In the genomic region with DNA sequence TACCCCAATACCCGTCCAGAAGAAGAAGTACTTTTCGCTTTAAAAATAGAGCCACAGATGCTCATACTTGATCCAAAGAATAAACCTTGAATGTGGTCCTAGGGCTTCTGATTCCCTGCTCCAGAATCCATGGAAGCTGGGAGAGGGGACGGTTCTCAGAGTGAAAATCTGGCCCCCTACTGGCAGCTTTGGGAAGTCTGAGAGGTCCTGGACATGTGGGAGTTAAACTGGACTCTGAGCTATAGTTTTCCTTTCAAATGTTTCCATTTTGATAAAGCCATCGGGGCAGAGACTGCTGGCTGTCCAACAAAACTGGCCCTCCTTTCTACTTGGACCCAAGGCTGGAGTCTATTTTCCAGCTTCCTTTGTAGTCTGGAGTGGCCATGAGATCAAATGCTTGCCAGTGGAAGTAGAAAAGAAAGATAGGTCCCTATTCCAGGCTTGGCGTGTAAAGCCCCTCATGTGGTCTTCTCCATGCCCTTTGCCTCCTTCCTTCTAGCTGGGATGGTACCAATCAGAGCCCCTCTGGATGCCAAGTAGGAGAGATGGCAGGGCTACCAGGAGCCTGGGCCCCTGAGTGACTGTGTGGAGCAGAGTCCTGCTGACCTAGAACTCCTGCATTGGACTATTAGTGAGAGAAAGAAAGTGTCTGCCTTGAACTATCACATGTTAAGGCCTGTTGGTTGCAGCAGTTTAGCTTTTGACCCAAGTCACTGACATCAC, we compare ENCODE assay signal across 1 cellular context.
TF ChIP-seq lines count a peak whose summit lies in the region.

No MANE protein-coding gene starts in this region.

TF ChIP-seq in HepG2, 621 proteins besides CTCF, POLR2A, EP300 and RAD21 (continued from another document):
- TF ChIP-seq, protein P1, sequence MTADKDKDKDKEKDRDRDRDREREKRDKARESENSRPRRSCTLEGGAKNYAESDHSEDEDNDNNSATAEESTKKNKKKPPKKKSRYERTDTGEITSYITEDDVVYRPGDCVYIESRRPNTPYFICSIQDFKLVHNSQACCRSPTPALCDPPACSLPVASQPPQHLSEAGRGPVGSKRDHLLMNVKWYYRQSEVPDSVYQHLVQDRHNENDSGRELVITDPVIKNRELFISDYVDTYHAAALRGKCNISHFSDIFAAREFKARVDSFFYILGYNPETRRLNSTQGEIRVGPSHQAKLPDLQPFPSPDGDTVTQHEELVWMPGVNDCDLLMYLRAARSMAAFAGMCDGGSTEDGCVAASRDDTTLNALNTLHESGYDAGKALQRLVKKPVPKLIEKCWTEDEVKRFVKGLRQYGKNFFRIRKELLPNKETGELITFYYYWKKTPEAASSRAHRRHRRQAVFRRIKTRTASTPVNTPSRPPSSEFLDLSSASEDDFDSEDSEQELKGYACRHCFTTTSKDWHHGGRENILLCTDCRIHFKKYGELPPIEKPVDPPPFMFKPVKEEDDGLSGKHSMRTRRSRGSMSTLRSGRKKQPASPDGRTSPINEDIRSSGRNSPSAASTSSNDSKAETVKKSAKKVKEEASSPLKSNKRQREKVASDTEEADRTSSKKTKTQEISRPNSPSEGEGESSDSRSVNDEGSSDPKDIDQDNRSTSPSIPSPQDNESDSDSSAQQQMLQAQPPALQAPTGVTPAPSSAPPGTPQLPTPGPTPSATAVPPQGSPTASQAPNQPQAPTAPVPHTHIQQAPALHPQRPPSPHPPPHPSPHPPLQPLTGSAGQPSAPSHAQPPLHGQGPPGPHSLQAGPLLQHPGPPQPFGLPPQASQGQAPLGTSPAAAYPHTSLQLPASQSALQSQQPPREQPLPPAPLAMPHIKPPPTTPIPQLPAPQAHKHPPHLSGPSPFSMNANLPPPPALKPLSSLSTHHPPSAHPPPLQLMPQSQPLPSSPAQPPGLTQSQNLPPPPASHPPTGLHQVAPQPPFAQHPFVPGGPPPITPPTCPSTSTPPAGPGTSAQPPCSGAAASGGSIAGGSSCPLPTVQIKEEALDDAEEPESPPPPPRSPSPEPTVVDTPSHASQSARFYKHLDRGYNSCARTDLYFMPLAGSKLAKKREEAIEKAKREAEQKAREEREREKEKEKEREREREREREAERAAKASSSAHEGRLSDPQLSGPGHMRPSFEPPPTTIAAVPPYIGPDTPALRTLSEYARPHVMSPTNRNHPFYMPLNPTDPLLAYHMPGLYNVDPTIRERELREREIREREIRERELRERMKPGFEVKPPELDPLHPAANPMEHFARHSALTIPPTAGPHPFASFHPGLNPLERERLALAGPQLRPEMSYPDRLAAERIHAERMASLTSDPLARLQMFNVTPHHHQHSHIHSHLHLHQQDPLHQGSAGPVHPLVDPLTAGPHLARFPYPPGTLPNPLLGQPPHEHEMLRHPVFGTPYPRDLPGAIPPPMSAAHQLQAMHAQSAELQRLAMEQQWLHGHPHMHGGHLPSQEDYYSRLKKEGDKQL (CRISPR knock-in tag; IDR thresholded peaks at IDR 0.05; ENCODE audit: low read depth), result no peak
- TF ChIP-seq ZNF451 (CRISPR knock-in tag; IDR thresholded peaks at IDR 0.05), result no peak
- TF ChIP-seq ZMYM4 (CRISPR knock-in tag; IDR thresholded peaks at IDR 0.05), result peak; percentile 67; the same call in 1 of the 2 replicates
- TF ChIP-seq ZNF724P (CRISPR knock-in tag; IDR thresholded peaks at IDR 0.05; ENCODE audit: borderline replicate concordance), result no peak
- TF ChIP-seq, protein P2, sequence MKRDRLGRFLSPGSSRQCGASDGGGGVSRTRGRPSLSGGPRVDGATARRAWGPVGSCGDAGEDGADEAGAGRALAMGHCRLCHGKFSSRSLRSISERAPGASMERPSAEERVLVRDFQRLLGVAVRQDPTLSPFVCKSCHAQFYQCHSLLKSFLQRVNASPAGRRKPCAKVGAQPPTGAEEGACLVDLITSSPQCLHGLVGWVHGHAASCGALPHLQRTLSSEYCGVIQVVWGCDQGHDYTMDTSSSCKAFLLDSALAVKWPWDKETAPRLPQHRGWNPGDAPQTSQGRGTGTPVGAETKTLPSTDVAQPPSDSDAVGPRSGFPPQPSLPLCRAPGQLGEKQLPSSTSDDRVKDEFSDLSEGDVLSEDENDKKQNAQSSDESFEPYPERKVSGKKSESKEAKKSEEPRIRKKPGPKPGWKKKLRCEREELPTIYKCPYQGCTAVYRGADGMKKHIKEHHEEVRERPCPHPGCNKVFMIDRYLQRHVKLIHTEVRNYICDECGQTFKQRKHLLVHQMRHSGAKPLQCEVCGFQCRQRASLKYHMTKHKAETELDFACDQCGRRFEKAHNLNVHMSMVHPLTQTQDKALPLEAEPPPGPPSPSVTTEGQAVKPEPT (CRISPR knock-in tag; IDR thresholded peaks at IDR 0.05; ENCODE audit: low read depth), result 0 out of 2 replicates have a peak, but pooled peaks have one; percentile 44
- 0 out of 2 replicates have a peak, but pooled peaks have one; percentile 22 for TF ChIP-seq SMAD3 (CRISPR knock-in tag; IDR thresholded peaks at IDR 0.05)
- no peak for TF ChIP-seq FOXP1 (IDR thresholded peaks at IDR 0.05)
- TF ChIP-seq FOXP1 (CRISPR knock-in tag; IDR thresholded peaks at IDR 0.05), result no peak
- TF ChIP-seq ZNF30 (CRISPR knock-in tag; IDR thresholded peaks at IDR 0.05), result 0 out of 2 replicates have a peak, but pooled peaks have one; percentile 33
- TF ChIP-seq, protein P3, sequence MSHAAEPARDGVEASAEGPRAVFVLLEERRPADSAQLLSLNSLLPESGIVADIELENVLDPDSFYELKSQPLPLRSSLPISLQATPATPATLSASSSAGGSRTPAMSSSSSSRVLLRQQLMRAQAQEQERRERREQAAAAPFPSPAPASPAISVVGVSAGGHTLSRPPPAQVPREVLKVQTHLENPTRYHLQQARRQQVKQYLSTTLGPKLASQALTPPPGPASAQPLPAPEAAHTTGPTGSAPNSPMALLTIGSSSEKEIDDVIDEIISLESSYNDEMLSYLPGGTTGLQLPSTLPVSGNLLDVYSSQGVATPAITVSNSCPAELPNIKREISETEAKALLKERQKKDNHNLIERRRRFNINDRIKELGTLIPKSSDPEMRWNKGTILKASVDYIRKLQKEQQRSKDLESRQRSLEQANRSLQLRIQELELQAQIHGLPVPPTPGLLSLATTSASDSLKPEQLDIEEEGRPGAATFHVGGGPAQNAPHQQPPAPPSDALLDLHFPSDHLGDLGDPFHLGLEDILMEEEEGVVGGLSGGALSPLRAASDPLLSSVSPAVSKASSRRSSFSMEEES (CRISPR knock-in tag; IDR thresholded peaks at IDR 0.05), result no peak
- no peak for TF ChIP-seq KAT2B (IDR thresholded peaks at IDR 0.05; ENCODE audit: borderline replicate concordance, low read depth, low read length)
- TF ChIP-seq ZNF564 (CRISPR knock-in tag; IDR thresholded peaks at IDR 0.05), result no peak
- no peak for TF ChIP-seq NFE2L2 (IDR thresholded peaks at IDR 0.05; ENCODE audit: low read length)
- no peak for TF ChIP-seq ZNF432 (CRISPR knock-in tag; IDR thresholded peaks at IDR 0.05; ENCODE audit: borderline replicate concordance)
- TF ChIP-seq ZNF333 (CRISPR knock-in tag; IDR thresholded peaks at IDR 0.05; ENCODE audit: borderline replicate concordance), result peak; percentile 100
- no peak for TF ChIP-seq ARNTL (CRISPR knock-in tag; IDR thresholded peaks at IDR 0.05)
- 0 out of 2 replicates have a peak, but pooled peaks have one; percentile 13 for TF ChIP-seq FOSL2 (CRISPR knock-in tag; IDR thresholded peaks at IDR 0.05)
- TF ChIP-seq STAG1 (CRISPR knock-in tag; IDR thresholded peaks at IDR 0.05), result peak; percentile 68
- TF ChIP-seq, protein P4, sequence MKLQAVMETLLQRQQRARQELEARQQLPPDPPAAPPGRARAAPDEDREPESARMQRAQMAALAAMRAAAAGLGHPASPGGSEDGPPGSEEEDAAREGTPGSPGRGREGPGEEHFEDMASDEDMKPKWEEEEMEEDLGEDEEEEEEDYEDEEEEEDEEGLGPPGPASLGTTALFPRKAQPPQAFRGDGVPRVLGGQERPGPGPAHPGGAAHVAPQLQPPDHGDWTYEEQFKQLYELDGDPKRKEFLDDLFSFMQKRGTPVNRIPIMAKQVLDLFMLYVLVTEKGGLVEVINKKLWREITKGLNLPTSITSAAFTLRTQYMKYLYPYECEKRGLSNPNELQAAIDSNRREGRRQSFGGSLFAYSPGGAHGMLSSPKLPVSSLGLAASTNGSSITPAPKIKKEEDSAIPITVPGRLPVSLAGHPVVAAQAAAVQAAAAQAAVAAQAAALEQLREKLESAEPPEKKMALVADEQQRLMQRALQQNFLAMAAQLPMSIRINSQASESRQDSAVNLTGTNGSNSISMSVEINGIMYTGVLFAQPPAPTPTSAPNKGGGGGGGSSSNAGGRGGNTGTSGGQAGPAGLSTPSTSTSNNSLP (IDR thresholded peaks at IDR 0.05; ENCODE audit: low read depth, low read length), result 0 out of 2 replicates have a peak, but pooled peaks have one; percentile 20
- TF ChIP-seq, protein P5, sequence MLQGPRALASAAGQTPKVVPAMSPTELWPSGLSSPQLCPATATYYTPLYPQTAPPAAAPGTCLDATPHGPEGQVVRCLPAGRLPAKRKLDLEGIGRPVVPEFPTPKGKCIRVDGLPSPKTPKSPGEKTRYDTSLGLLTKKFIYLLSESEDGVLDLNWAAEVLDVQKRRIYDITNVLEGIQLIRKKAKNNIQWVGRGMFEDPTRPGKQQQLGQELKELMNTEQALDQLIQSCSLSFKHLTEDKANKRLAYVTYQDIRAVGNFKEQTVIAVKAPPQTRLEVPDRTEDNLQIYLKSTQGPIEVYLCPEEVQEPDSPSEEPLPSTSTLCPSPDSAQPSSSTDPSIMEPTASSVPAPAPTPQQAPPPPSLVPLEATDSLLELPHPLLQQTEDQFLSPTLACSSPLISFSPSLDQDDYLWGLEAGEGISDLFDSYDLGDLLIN (CRISPR knock-in tag; IDR thresholded peaks at IDR 0.05; ENCODE audit: borderline replicate concordance), result no peak
- peak; percentile 84 for TF ChIP-seq XRCC5 (optimal IDR thresholded peaks at IDR 0.05; ENCODE audit: low read length)
- TF ChIP-seq, protein P6, sequence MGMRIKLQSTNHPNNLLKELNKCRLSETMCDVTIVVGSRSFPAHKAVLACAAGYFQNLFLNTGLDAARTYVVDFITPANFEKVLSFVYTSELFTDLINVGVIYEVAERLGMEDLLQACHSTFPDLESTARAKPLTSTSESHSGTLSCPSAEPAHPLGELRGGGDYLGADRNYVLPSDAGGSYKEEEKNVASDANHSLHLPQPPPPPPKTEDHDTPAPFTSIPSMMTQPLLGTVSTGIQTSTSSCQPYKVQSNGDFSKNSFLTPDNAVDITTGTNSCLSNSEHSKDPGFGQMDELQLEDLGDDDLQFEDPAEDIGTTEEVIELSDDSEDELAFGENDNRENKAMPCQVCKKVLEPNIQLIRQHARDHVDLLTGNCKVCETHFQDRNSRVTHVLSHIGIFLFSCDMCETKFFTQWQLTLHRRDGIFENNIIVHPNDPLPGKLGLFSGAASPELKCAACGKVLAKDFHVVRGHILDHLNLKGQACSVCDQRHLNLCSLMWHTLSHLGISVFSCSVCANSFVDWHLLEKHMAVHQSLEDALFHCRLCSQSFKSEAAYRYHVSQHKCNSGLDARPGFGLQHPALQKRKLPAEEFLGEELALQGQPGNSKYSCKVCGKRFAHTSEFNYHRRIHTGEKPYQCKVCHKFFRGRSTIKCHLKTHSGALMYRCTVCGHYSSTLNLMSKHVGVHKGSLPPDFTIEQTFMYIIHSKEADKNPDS (CRISPR knock-in tag; IDR thresholded peaks at IDR 0.05), result no peak
- no peak for TF ChIP-seq ZNF138 (CRISPR knock-in tag; IDR thresholded peaks at IDR 0.05; ENCODE audit: low read depth)
- TF ChIP-seq ZNF720 (CRISPR knock-in tag; IDR thresholded peaks at IDR 0.05), result no peak
- no peak for TF ChIP-seq SP140L (CRISPR knock-in tag; IDR thresholded peaks at IDR 0.05; ENCODE audit: borderline replicate concordance)
- TF ChIP-seq SIX1 (CRISPR knock-in tag; IDR thresholded peaks at IDR 0.05; ENCODE audit: borderline replicate concordance), result no peak
- TF ChIP-seq, protein P7, sequence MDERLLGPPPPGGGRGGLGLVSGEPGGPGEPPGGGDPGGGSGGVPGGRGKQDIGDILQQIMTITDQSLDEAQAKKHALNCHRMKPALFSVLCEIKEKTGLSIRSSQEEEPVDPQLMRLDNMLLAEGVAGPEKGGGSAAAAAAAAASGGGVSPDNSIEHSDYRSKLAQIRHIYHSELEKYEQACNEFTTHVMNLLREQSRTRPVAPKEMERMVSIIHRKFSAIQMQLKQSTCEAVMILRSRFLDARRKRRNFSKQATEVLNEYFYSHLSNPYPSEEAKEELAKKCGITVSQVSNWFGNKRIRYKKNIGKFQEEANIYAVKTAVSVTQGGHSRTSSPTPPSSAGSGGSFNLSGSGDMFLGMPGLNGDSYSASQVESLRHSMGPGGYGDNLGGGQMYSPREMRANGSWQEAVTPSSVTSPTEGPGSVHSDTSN (CRISPR knock-in tag; IDR thresholded peaks at IDR 0.05), result no peak
- TF ChIP-seq ZNF879 (CRISPR knock-in tag; IDR thresholded peaks at IDR 0.05), result no peak
- TF ChIP-seq SNRNP70 (IDR thresholded peaks at IDR 0.05; ENCODE audit: low read depth, low read length), result no peak
- 0 out of 2 replicates have a peak, but pooled peaks have one; percentile 31 for TF ChIP-seq CREB1 (IDR thresholded peaks at IDR 0.05)
- no peak for TF ChIP-seq CREB1 (CRISPR knock-in tag; IDR thresholded peaks at IDR 0.05)
- no peak for TF ChIP-seq AGO2 (optimal IDR thresholded peaks at IDR 0.05; ENCODE audit: low read depth, low read length)
- TF ChIP-seq HNF4G (IDR thresholded peaks at IDR 0.05; ENCODE audit: borderline replicate concordance, low read depth, low read length), result peak; percentile 57; the same call in 1 of the 2 replicates
- no peak for TF ChIP-seq HNF4G (CRISPR knock-in tag; IDR thresholded peaks at IDR 0.05; ENCODE audit: borderline replicate concordance, low read depth)
- no peak for TF ChIP-seq TMF1 (CRISPR knock-in tag; IDR thresholded peaks at IDR 0.05; ENCODE audit: low read depth)
- TF ChIP-seq, protein P8, sequence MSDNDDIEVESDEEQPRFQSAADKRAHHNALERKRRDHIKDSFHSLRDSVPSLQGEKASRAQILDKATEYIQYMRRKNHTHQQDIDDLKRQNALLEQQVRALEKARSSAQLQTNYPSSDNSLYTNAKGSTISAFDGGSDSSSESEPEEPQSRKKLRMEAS (IDR thresholded peaks at IDR 0.05), result 0 out of 2 replicates have a peak, but pooled peaks have one; percentile 16
- no peak for TF ChIP-seq ZNF619 (CRISPR knock-in tag; IDR thresholded peaks at IDR 0.05)
- no peak for TF ChIP-seq WIZ (CRISPR knock-in tag; IDR thresholded peaks at IDR 0.05)
- peak; percentile 81; the same call in 1 of the 2 replicates for TF ChIP-seq CHD4 (IDR thresholded peaks at IDR 0.05; ENCODE audit: borderline replicate concordance, low read length)
- TF ChIP-seq ZNF772 (CRISPR knock-in tag; IDR thresholded peaks at IDR 0.05), result no peak
- no peak for TF ChIP-seq SAFB2 (CRISPR knock-in tag; IDR thresholded peaks at IDR 0.05; ENCODE audit: borderline replicate concordance, low read depth)
